21 cellular contexts compared by ENCODE assay signal in genomic region chr1:7610106-7610731, GRCh38.
DNase-seq lines count a peak whose midpoint lies in the region; ATAC-seq, FAIRE-seq and TF ChIP-seq lines count a peak whose summit lies in the region.
"Had no signal": no experiment of that assay in that cellular context is flagged by ENCODE, and none has a peak within 500 bp of the region (broad histone marks: within the 10 kb centered on the region; RNA-seq: fewer than 3 reads in every experiment).

No MANE protein-coding gene starts in this region.

- WGBS in neuronal stem cell (ENCODE audit: extremely low coverage in 2 of 2, insufficient read length in 2 of 2, insufficient replicate concordance in 1 of 2), 2 donors, result no CpG with 5 or more reads among the region's 5 CpGs

- peak overlapping the region; percentile 24 for H2AK5ac ChIP-seq in neuronal stem cell (ENCODE audit: low read depth, low read length)

- ATAC-seq in SK-N-SH treated with all-trans-retinoic acid at 6 μM for 48 hours, result no peak

- H3K4me3 ChIP-seq in right atrium auricular region (no peak overlapping the region), neuronal stem cell (ENCODE audit: low read length in 2 of 2) (no peak overlapping the region)
- H3K4me3 ChIP-seq: SK-N-MC had no signal

- H3K4me3 Mint-ChIP-seq in glutamatergic neuron (ENCODE audit: unreplicated experiment), result no peak overlapping the region
- H3K4me3 Mint-ChIP-seq: CD4-positive, alpha-beta T cell had no signal

- FAIRE-seq in GM19239 (lab: Jason Lieb, UNC), result no peak
- FAIRE-seq: A204.1 had no signal

- H3K9me3 Mint-ChIP-seq in glutamatergic neuron (ENCODE audit: unreplicated experiment), result peaks cover 6% of the 10 kb centered on the region
- H3K9me3 Mint-ChIP-seq: CD4-positive, alpha-beta T cell had no signal

- H3K23ac ChIP-seq in neuronal stem cell (ENCODE audit: low read depth, low read length, poor library complexity), result no peak overlapping the region

- H3K14ac ChIP-seq in neuronal stem cell (ENCODE audit: low read length), result no peak overlapping the region

- peaks cover 16% of the 10 kb centered on the region for H3K4me1 Mint-ChIP-seq in glutamatergic neuron (ENCODE audit: low read depth, unreplicated experiment)

- intact Hi-C loops in cardiac septum (cut with DNase I), result loop anchor here (10.0 kb wide), 1 partner anchor 245 kb away; no protein-coding TSS in a partner anchor

- no peak overlapping the region for H2BK12ac ChIP-seq in neuronal stem cell (ENCODE audit: low read length)

- H3K9ac ChIP-seq in neuronal stem cell (ENCODE audit: low read depth, low read length, poor library complexity), result no peak overlapping the region

- H3K9me3 ChIP-seq in right atrium auricular region (no peaks in the 10 kb centered on the region), neuronal stem cell (replicated peaks in 1 of 2; ENCODE audit: control insufficient read depth in 2 of 2, insufficient read depth in 1 of 2, low read depth in 1 of 2, low read length in 2 of 2) (no peaks in the 10 kb centered on the region)
- H3K9me3 ChIP-seq: BE2C, Caco-2 had no signal

- no peaks in the 10 kb centered on the region for H3K79me1 ChIP-seq in neuronal stem cell (ENCODE audit: low read depth, low read length)

- H3K27me3 ChIP-seq in right atrium auricular region, result no peaks in the 10 kb centered on the region
- H3K27me3 ChIP-seq in neuronal stem cell (ENCODE audit: control insufficient read depth in 3 of 3, insufficient read depth in 3 of 3, low read depth in 1 of 3, low read length in 3 of 3), result no peaks in the 10 kb centered on the region
- H3K27me3 ChIP-seq: BE2C had no signal

- H3K36me3 Mint-ChIP-seq in glutamatergic neuron (ENCODE audit: unreplicated experiment), result peaks cover 4% of the 10 kb centered on the region

- no peak overlapping the region for H2BK120ac ChIP-seq in neuronal stem cell (ENCODE audit: low read depth, low read length)

- no peak overlapping the region for H2BK15ac ChIP-seq in neuronal stem cell (ENCODE audit: low read length)

- H3K18ac ChIP-seq in neuronal stem cell (ENCODE audit: low read length), result no peak overlapping the region

- peak overlapping the region; percentile 59 for H3K27ac Mint-ChIP-seq in glutamatergic neuron (ENCODE audit: unreplicated experiment)
- H3K27ac Mint-ChIP-seq: CD4-positive, alpha-beta T cell had no signal

- H4K8ac ChIP-seq in neuronal stem cell (ENCODE audit: low read depth, low read length), result no peak overlapping the region

- no peak overlapping the region for H3K4ac ChIP-seq in neuronal stem cell (ENCODE audit: low read length)

- H3K36me3 ChIP-seq in right atrium auricular region (no peaks in the 10 kb centered on the region), neuronal stem cell (replicated peaks in 1 of 2; ENCODE audit: control insufficient read depth in 2 of 2, insufficient read depth in 2 of 2, low read length in 2 of 2) (no peaks in the 10 kb centered on the region)
- H3K36me3 ChIP-seq: BE2C had no signal

- H3K27ac ChIP-seq in right atrium auricular region (no peak overlapping the region), neuronal stem cell (replicated peaks; ENCODE audit: low read length) (no peak overlapping the region)
- H3K27ac ChIP-seq: SK-N-MC had no signal

- no peak overlapping the region for H2BK5ac ChIP-seq in neuronal stem cell (ENCODE audit: low read length)

- H3K4me1 ChIP-seq in right atrium auricular region (peaks cover 0 to 20% of the 10 kb centered on the region in 2 donors), neuronal stem cell (ENCODE audit: control insufficient read depth in 2 of 2, insufficient read depth in 1 of 2, low read depth in 1 of 2, low read length in 2 of 2) (peaks cover 0 to 4% of the 10 kb centered on the region in 2 donors)
- H3K4me1 ChIP-seq: Caco-2 had no signal

- H2AFZ ChIP-seq in neuronal stem cell (ENCODE audit: low read length), result no peak overlapping the region

- no peak overlapping the region for H4K91ac ChIP-seq in neuronal stem cell (ENCODE audit: low read depth, low read length, poor library complexity)

- no peak overlapping the region for H3K4me2 ChIP-seq in neuronal stem cell (ENCODE audit: insufficient read depth, low read length, poor library complexity, severe bottlenecking)

- peaks cover 6% of the 10 kb centered on the region for H3K27me3 Mint-ChIP-seq in glutamatergic neuron (ENCODE audit: unreplicated experiment)

- TF ChIP-seq CTCF in right atrium auricular region (IDR thresholded peaks at IDR 0.05) (no peak), glutamatergic neuron (IDR thresholded peaks at IDR 0.05; ENCODE audit: partially characterized antibody, unreplicated experiment) (no peak)

- DNase-seq in cardiac septum (ENCODE audit: low spot score) (peak; percentile 46), right atrium auricular region (ENCODE audit: low spot score) (no peak), glutamatergic neuron (no peak), neuronal stem cell (ENCODE audit: low spot score) (no peak), hypothalamus (lab: John Stamatoyannopoulos, UW) (no peak), GM19239 (ENCODE audit: insufficient read length, low spot score) (no peak)
- DNase-seq: BE2C; Caco-2; CD4-positive, alpha-beta T cell; GF-D8; GOT3; IMR-90; NCI-H1694; NCI-H2107; NCI-H2227 treated with DMSO at 0.1 percent for 48 hours; NCI-H82; OCI-M1; SHP77 had no signal

TF ChIP-seq in SK-N-SH treated with all-trans-retinoic acid at 6 μM for 48 hours, 23 proteins besides CTCF, POLR2A, EP300 and RAD21 (continues in another document):
- TF ChIP-seq TSHZ2 (CRISPR knock-in tag; IDR thresholded peaks at IDR 0.05), result no peak
- no peak for TF ChIP-seq CREB5 (CRISPR knock-in tag; IDR thresholded peaks at IDR 0.05; ENCODE audit: low read depth)
- TF ChIP-seq ISL1 (CRISPR knock-in tag; IDR thresholded peaks at IDR 0.05), result no peak
- no peak for TF ChIP-seq ZC3H10 (CRISPR knock-in tag; IDR thresholded peaks at IDR 0.05)
- TF ChIP-seq TOX (CRISPR knock-in tag; IDR thresholded peaks at IDR 0.05; ENCODE audit: borderline replicate concordance), result no peak
- no peak for TF ChIP-seq TCF4 (CRISPR knock-in tag; IDR thresholded peaks at IDR 0.05; ENCODE audit: borderline replicate concordance)
- TF ChIP-seq PPARA (CRISPR knock-in tag; IDR thresholded peaks at IDR 0.05; ENCODE audit: borderline replicate concordance), result no peak
- TF ChIP-seq ZFP3 (CRISPR knock-in tag; IDR thresholded peaks at IDR 0.05), result no peak
- TF ChIP-seq PATZ1 (CRISPR knock-in tag; IDR thresholded peaks at IDR 0.05; ENCODE audit: borderline replicate concordance), result no peak
- no peak for TF ChIP-seq OSR1 (CRISPR knock-in tag; IDR thresholded peaks at IDR 0.05)
- no peak for TF ChIP-seq ZNF70 (CRISPR knock-in tag; IDR thresholded peaks at IDR 0.05)
